ENCODE assay signal across 35 cellular contexts in genomic region chr18:45576906-45577305, GRCh38. TPM values are rescaled to one million over a fixed set of nuclear protein-coding genes. Genes with fewer than 3 reads are reported as not detected.
"Had no signal": no experiment of that assay in that cellular context is flagged by ENCODE, and none has a peak within 500 bp of the region (broad histone marks: within the 10 kb centered on the region; RNA-seq: fewer than 3 reads in every experiment).

No MANE protein-coding gene starts in this region.

- H3K4me3 Mint-ChIP-seq: activated B cell treated with CpG ODN at 0.5 μM for 24 hours; activated CD8-positive, alpha-beta T cell treated with anti-CD3 and anti-CD28 coated beads for 36 hours; activated naive CD8-positive, alpha-beta T cell; activated T-cell treated with anti-CD3 and anti-CD28 coated beads, Interleukin-2, amount 50 U/mL, for 4 hours; activated T-helper 17 cell treated with anti-CD3 and anti-CD28 coated beads, Interleukin-2, amount 50 U/mL, for 72 hours; central memory CD8-positive, alpha-beta T cell; dendritic cell treated with granulocyte-macrophage colony-stimulating factor and Interleukin-4, amounts not matched to agents 40 ng/mL and 50 ng/mL, for 4 days; effector memory CD8-positive, alpha-beta T cell had no signal

- H3K27ac Mint-ChIP-seq: activated B cell treated with CpG ODN at 0.5 μM for 24 hours; activated CD8-positive, alpha-beta T cell treated with anti-CD3 and anti-CD28 coated beads for 36 hours; activated naive CD8-positive, alpha-beta T cell; activated T-helper 17 cell treated with anti-CD3 and anti-CD28 coated beads, Interleukin-2, amount 50 U/mL, for 72 hours; dendritic cell treated with granulocyte-macrophage colony-stimulating factor and Interleukin-4, amounts not matched to agents 40 ng/mL and 50 ng/mL, for 4 days; effector memory CD8-positive, alpha-beta T cell had no signal

- H3K9me3 Mint-ChIP-seq: dendritic cell treated with granulocyte-macrophage colony-stimulating factor and Interleukin-4, amounts not matched to agents 40 ng/mL and 50 ng/mL, for 4 days had no signal

- ATAC-seq: activated CD4-positive, CD25-positive, alpha-beta regulatory T cell treated with anti-CD3 and anti-CD28 coated beads, Interleukin-2, amount 50 U/mL, for 24 hours; activated CD8-positive, alpha-beta T cell treated with anti-CD3 and anti-CD28 coated beads for 36 hours; activated T-cell treated with anti-CD3 and anti-CD28 coated beads, Interleukin-2, amount 50 U/mL, for 4 hours; activated T-helper 17 cell treated with anti-CD3 and anti-CD28 coated beads, Interleukin-2, amount 50 U/mL, for 72 hours; effector memory CD8-positive, alpha-beta T cell; gastroesophageal sphincter had no signal

- H3K4me3 ChIP-seq: coronary artery, dorsolateral prefrontal cortex, esophagus squamous epithelium, gastroesophageal sphincter had no signal

- H3K27me3 ChIP-seq: brain microvascular endothelial cell, esophagus squamous epithelium, gastroesophageal sphincter had no signal

- H3K36me3 ChIP-seq: brain microvascular endothelial cell, esophagus squamous epithelium, gastroesophageal sphincter had no signal

- H3K27me3 Mint-ChIP-seq: dendritic cell treated with granulocyte-macrophage colony-stimulating factor and Interleukin-4, amounts not matched to agents 40 ng/mL and 50 ng/mL, for 4 days had no signal

- DNase-seq: activated B cell treated with CpG ODN at 0.5 μM for 24 hours; activated CD4-positive, alpha-beta T cell treated with anti-CD3 and anti-CD28 coated beads for 48 hours; activated CD4-positive, alpha-beta T cell treated with anti-CD3 and anti-CD28 coated beads, Interleukin-2, amount 50 U/mL, for 1 hour; activated CD4-positive, alpha-beta T cell treated with anti-CD3 and anti-CD28 coated beads, Interleukin-2, amount 50 U/mL, for 48 hours; activated CD8-positive, alpha-beta memory T cell treated with anti-CD3 and anti-CD28 coated beads for 24 hours; activated CD8-positive, alpha-beta T cell treated with anti-CD3 and anti-CD28 coated beads for 36 hours; activated effector memory CD4-positive, alpha-beta T cell treated with Interleukin-2 at 50 U/mL for 16 hours; activated gamma-delta T cell treated with Interleukin-2 at 50 U/mL for 16 hours; activated naive CD4-positive, alpha-beta T cell treated with anti-CD3 and anti-CD28 coated beads, Interleukin-2, amount 50 U/mL, for 16 hours; activated naive CD4-positive, alpha-beta T cell treated with Interleukin-2 at 50 U/mL for 16 hours; activated T-cell treated with anti-CD3 and anti-CD28 coated beads, Interleukin-2, amount 50 U/mL, for 4 hours; amniotic stem cell; anterior cingulate cortex; brain microvascular endothelial cell; dorsolateral prefrontal cortex; effector CD4-positive, alpha-beta T cell; effector memory CD8-positive, alpha-beta T cell; esophagus squamous epithelium; foreskin melanocyte; T-helper 2 cell had no signal

- H3K4me1 ChIP-seq: gastroesophageal sphincter had no signal

- H3K27ac ChIP-seq: brain microvascular endothelial cell, coronary artery, dorsolateral prefrontal cortex, epithelial cell of prostate, esophagus squamous epithelium, gastroesophageal sphincter, VCaP had no signal

- H3K4me1 Mint-ChIP-seq: activated B cell treated with CpG ODN at 0.5 μM for 24 hours; activated T-helper 17 cell treated with anti-CD3 and anti-CD28 coated beads, Interleukin-2, amount 50 U/mL, for 72 hours; central memory CD8-positive, alpha-beta T cell had no signal

RNA-seq across cellular contexts. Expression of gene SLC14A2, which starts 38.4 kb away (rescaled TPM):
- total RNA-seq: activated B cell treated with CpG ODN at 0.5 μM for 24 hours; activated T-cell treated with anti-CD3 and anti-CD28 coated beads, Interleukin-2, amount 50 U/mL, for 4 hours; astrocyte; bronchial epithelial cell; cerebellum; endothelial cell of umbilical vein; esophagus squamous epithelium; fibroblast of villous mesenchyme; glomerular endothelial cell had no signal
